1 cellular context compared by ENCODE assay signal in genomic region chr3:143001369-143002082, GRCh38.
TF ChIP-seq lines count a peak whose summit lies in the region.

TSS of gene U2SURP (plus strand) at chr3:143001570. CDS start at chr3:143001629, 59 bp downstream.

TF ChIP-seq in HepG2, 621 proteins besides CTCF, POLR2A, EP300 and RAD21 (continued from another document and continues in another):
- TF ChIP-seq RERE (CRISPR knock-in tag; IDR thresholded peaks at IDR 0.05; ENCODE audit: low read depth) (0 out of 2 replicates have a peak, but pooled peaks have one; percentile 38), ZNF333 (CRISPR knock-in tag; IDR thresholded peaks at IDR 0.05; ENCODE audit: borderline replicate concordance) (no peak; the same call in 1 of the 2 replicates), NFE2L1 (CRISPR knock-in tag; IDR thresholded peaks at IDR 0.05; ENCODE audit: borderline replicate concordance) (peak; percentile 18; the same call in 1 of the 2 replicates), THRA (CRISPR knock-in tag; IDR thresholded peaks at IDR 0.05; ENCODE audit: borderline replicate concordance) (peak; percentile 72), ZNF713 (CRISPR knock-in tag; IDR thresholded peaks at IDR 0.05) (peak; percentile 74; the same call in 1 of the 2 replicates), TCF7 (IDR thresholded peaks at IDR 0.05; ENCODE audit: low read depth) (0 out of 2 replicates have a peak, but pooled peaks have one; percentile 20), ZNF777 (CRISPR knock-in tag; IDR thresholded peaks at IDR 0.05) (peak; percentile 24; the same call in 1 of the 2 replicates), PPARG (CRISPR knock-in tag; conservative IDR thresholded peaks at IDR 0.05) (0 out of 2 replicates have a peak, but pooled peaks have one; percentile 15), ZNF780A (CRISPR knock-in tag; IDR thresholded peaks at IDR 0.05) (0 out of 2 replicates have a peak, but pooled peaks have one; percentile 55), IRF9 (CRISPR knock-in tag; IDR thresholded peaks at IDR 0.05; ENCODE audit: borderline replicate concordance) (no peak; the same call in 1 of the 2 replicates), THAP7 (CRISPR knock-in tag; IDR thresholded peaks at IDR 0.05) (no peak), RCOR2 (CRISPR knock-in tag; IDR thresholded peaks at IDR 0.05) (peak; percentile 37; the same call in 1 of the 2 replicates), HNF1A (IDR thresholded peaks at IDR 0.05; ENCODE audit: low read depth) (peak; percentile 15; the same call in 1 of the 2 replicates), HNF1A (CRISPR knock-in tag; IDR thresholded peaks at IDR 0.05; ENCODE audit: borderline replicate concordance) (peak; percentile 81), ZNF639 (CRISPR knock-in tag; conservative IDR thresholded peaks at IDR 0.05) (peak; percentile 60), ATF7 (IDR thresholded peaks at IDR 0.05) (no peak), ATF7 (CRISPR knock-in tag; IDR thresholded peaks at IDR 0.05) (peak; percentile 50; the same call in 1 of the 2 replicates), ZSCAN21 (CRISPR knock-in tag; IDR thresholded peaks at IDR 0.05; ENCODE audit: borderline replicate concordance) (peak; percentile 82), CBX1 (IDR thresholded peaks at IDR 0.05; ENCODE audit: low read depth) (peak; percentile 28), ZNF562 (CRISPR knock-in tag; IDR thresholded peaks at IDR 0.05; ENCODE audit: borderline replicate concordance) (no peak), PHF20 (CRISPR knock-in tag; IDR thresholded peaks at IDR 0.05) (peak; percentile 87), RXRB (CRISPR knock-in tag; IDR thresholded peaks at IDR 0.05; ENCODE audit: borderline replicate concordance) (peak; percentile 88), HHEX (CRISPR knock-in tag; IDR thresholded peaks at IDR 0.05) (no peak), ZNF383 (CRISPR knock-in tag; IDR thresholded peaks at IDR 0.05; ENCODE audit: borderline replicate concordance) (0 out of 2 replicates have a peak, but pooled peaks have one; percentile 61), MNT (IDR thresholded peaks at IDR 0.05) (peak; percentile 61), SOX6 (IDR thresholded peaks at IDR 0.05) (no peak), SOX6 (CRISPR knock-in tag; IDR thresholded peaks at IDR 0.05) (peak; percentile 84), ZNF362 (CRISPR knock-in tag; IDR thresholded peaks at IDR 0.05; ENCODE audit: borderline replicate concordance) (peak; percentile 65; the same call in 1 of the 2 replicates), SSRP1 (CRISPR knock-in tag; IDR thresholded peaks at IDR 0.05) (no peak), ZNF75D (CRISPR knock-in tag; IDR thresholded peaks at IDR 0.05; ENCODE audit: borderline replicate concordance) (no peak), GLMP (CRISPR knock-in tag; IDR thresholded peaks at IDR 0.05; ENCODE audit: borderline replicate concordance) (no peak), ZNF737 (CRISPR knock-in tag; IDR thresholded peaks at IDR 0.05; ENCODE audit: borderline replicate concordance) (peak; percentile 85; the same call in 1 of the 2 replicates), SMAD1 (CRISPR knock-in tag; IDR thresholded peaks at IDR 0.05; ENCODE audit: borderline replicate concordance, low read depth) (peak; percentile 94; the same call in 1 of the 2 replicates), SP5 (CRISPR knock-in tag; IDR thresholded peaks at IDR 0.05; ENCODE audit: borderline replicate concordance, low read depth) (peak; percentile 44; the same call in 1 of the 2 replicates), KLF11 (CRISPR knock-in tag; IDR thresholded peaks at IDR 0.05) (no peak; the same call in 1 of the 2 replicates), ZNF331 (CRISPR knock-in tag; IDR thresholded peaks at IDR 0.05) (peak; percentile 82; the same call in 1 of the 2 replicates), SNAPC5 (CRISPR knock-in tag; IDR thresholded peaks at IDR 0.05; ENCODE audit: borderline replicate concordance) (peak; percentile 77; the same call in 1 of the 2 replicates), GATAD1 (CRISPR knock-in tag; IDR thresholded peaks at IDR 0.05) (peak; percentile 96), HNRNPL (IDR thresholded peaks at IDR 0.05; ENCODE audit: low read depth, low read length) (peak; percentile 46; the same call in 1 of the 2 replicates), HOXA3 (CRISPR knock-in tag; IDR thresholded peaks at IDR 0.05) (peak; percentile 96), ZFP36 (IDR thresholded peaks at IDR 0.05; ENCODE audit: borderline replicate concordance, low read depth, low read length, partially characterized antibody) (no peak)
